ENCODE assay signal across 28 cellular contexts in genomic region chr19:58455306-58455705, GRCh38.
"Had no signal": no experiment of that assay in that cellular context is flagged by ENCODE, and none has a peak within 500 bp of the region (broad histone marks: within the 10 kb centered on the region; RNA-seq: fewer than 3 reads in every experiment).

No MANE protein-coding gene starts in this region.

- H3K36me3 ChIP-seq: thoracic aorta, transverse colon, uterus had no signal

- H3K9me3 ChIP-seq: stomach, suprapubic skin, testis, thoracic aorta, thyroid gland, tibial artery, tibial nerve, transverse colon, upper lobe of left lung, upper lobe of right lung, uterus, vagina had no signal

- H3K27ac ChIP-seq: stomach, suprapubic skin, testis, thoracic aorta, thyroid gland, tibial artery, tibial nerve, transverse colon, upper lobe of left lung, upper lobe of right lung, uterus, vagina had no signal

- H3K4me3 ChIP-seq: stomach, suprapubic skin, testis, thoracic aorta, thyroid gland, tibial artery, tibial nerve, transverse colon, upper lobe of left lung, upper lobe of right lung, uterus, vagina had no signal

- H3K27ac Mint-ChIP-seq: stimulated activated effector memory CD8-positive, alpha-beta T cell treated with anti-CD3 and anti-CD28 coated beads, Interleukin-12 subunit alpha, Interleukin-12 subunit beta, amount 100 ng/mL, for 72 hours; stimulated activated memory B cell treated with anti-CD40 and anti-IgM and Interleukin-4, amounts not matched to agents 10 μg/mL and 1 μg/mL and 100 μg/mL, for 72 hours; stimulated activated naive B cell treated with anti-CD40 and anti-IgM and Interleukin-4, amounts not matched to agents 10 μg/mL and 1 μg/mL and 100 μg/mL, for 72 hours; stimulated activated naive CD8-positive, alpha-beta T cell treated with anti-CD3 and anti-CD28 coated beads, Interleukin-15, amount 100 ng/mL, for 72 hours; stimulated activated naive CD8-positive, alpha-beta T cell treated with anti-CD3 and anti-CD28 coated beads, Interleukin-15, Interleukin-2, amounts not matched to agents 100 ng/mL and 50 ng/mL, for 24 hours; type B pancreatic cell had no signal

- H3K9me3 Mint-ChIP-seq: stimulated activated effector memory CD8-positive, alpha-beta T cell treated with anti-CD3 and anti-CD28 coated beads, Interleukin-12 subunit alpha, Interleukin-12 subunit beta, amount 100 ng/mL, for 72 hours; stimulated activated memory B cell treated with anti-CD40 and anti-IgM and Interleukin-4, amounts not matched to agents 10 μg/mL and 1 μg/mL and 100 μg/mL, for 72 hours; stimulated activated naive B cell treated with anti-CD40 and anti-IgM and Interleukin-4, amounts not matched to agents 10 μg/mL and 1 μg/mL and 100 μg/mL, for 72 hours; stimulated activated naive CD8-positive, alpha-beta T cell treated with anti-CD3 and anti-CD28 coated beads, Interleukin-15, Interleukin-2, amounts not matched to agents 100 ng/mL and 50 ng/mL, for 24 hours; type B pancreatic cell had no signal

- H3K27me3 ChIP-seq: stomach, suprapubic skin, testis, thyroid gland, tibial artery, tibial nerve, transverse colon, upper lobe of left lung, upper lobe of right lung, uterus, vagina had no signal

- DNase-seq: stimulated activated CD4-positive, alpha-beta T cell treated with anti-CD3 and anti-CD28 coated beads, Interleukin-2, amount 100 ng/mL, for 48 hours; stimulated activated CD4-positive, alpha-beta T cell treated with anti-CD3 and anti-CD28 coated beads, Interleukin-4, amount 100 ng/mL, for 1 hour; stimulated activated CD4-positive, alpha-beta T cell treated with anti-CD3 and anti-CD28 coated beads, Interleukin-4, amount 100 ng/mL, for 24 hours; stimulated activated CD4-positive, alpha-beta T cell treated with anti-CD3 and anti-CD28 coated beads, Interleukin-4, amount 100 ng/mL, for 4 hours; stimulated activated CD8-positive, alpha-beta memory T cell treated with anti-CD3 and anti-CD28 coated beads, Interleukin-4, amount 100 ng/mL, for 48 hours; stimulated activated naive B cell treated with anti-CD40 and anti-IgM and Interleukin-4, amounts not matched to agents 10 μg/mL and 1 μg/mL and 100 μg/mL, for 72 hours; stimulated activated naive CD4-positive, alpha-beta T cell; stimulated activated naive CD4-positive, alpha-beta T cell treated with Interleukin-2 at 50 U/mL for 16 hours; stimulated activated naive CD8-positive, alpha-beta T cell treated with anti-CD3 and anti-CD28 coated beads, Interleukin-15, amount 100 ng/mL, for 72 hours; stimulated activated naive CD8-positive, alpha-beta T cell treated with anti-CD3 and anti-CD28 coated beads, Interleukin-15, Interleukin-2, amounts not matched to agents 100 U/mL and 50 U/mL, for 24 hours; stomach; substantia nigra; testis; thyroid gland; tibial artery; transverse colon; trophoblast cell; upper lobe of right lung; uterus had no signal

- ATAC-seq: stimulated activated effector memory CD8-positive, alpha-beta T cell treated with anti-CD3 and anti-CD28 coated beads, Interleukin-12 subunit alpha, Interleukin-12 subunit beta, amount 100 ng/mL, for 72 hours; stimulated activated memory B cell treated with anti-CD40 and anti-IgM and Interleukin-4, amounts not matched to agents 10 μg/mL and 1 μg/mL and 100 μg/mL, for 72 hours; stimulated activated naive B cell treated with anti-CD40 and anti-IgM and Interleukin-4, amounts not matched to agents 10 μg/mL and 1 μg/mL and 100 μg/mL, for 72 hours; stimulated activated naive CD8-positive, alpha-beta T cell treated with anti-CD3 and anti-CD28 coated beads, Interleukin-15, amount 100 ng/mL, for 72 hours; stimulated activated naive CD8-positive, alpha-beta T cell treated with anti-CD3 and anti-CD28 coated beads, Interleukin-15, Interleukin-2, amounts not matched to agents 100 U/mL and 50 U/mL, for 24 hours; upper lobe of right lung had no signal

- H3K4me3 Mint-ChIP-seq: stimulated activated effector memory CD8-positive, alpha-beta T cell treated with anti-CD3 and anti-CD28 coated beads, Interleukin-12 subunit alpha, Interleukin-12 subunit beta, amount 100 ng/mL, for 72 hours; stimulated activated memory B cell treated with anti-CD40 and anti-IgM and Interleukin-4, amounts not matched to agents 10 μg/mL and 1 μg/mL and 100 μg/mL, for 72 hours; stimulated activated naive B cell treated with anti-CD40 and anti-IgM and Interleukin-4, amounts not matched to agents 10 μg/mL and 1 μg/mL and 100 μg/mL, for 72 hours; stimulated activated naive CD8-positive, alpha-beta T cell treated with anti-CD3 and anti-CD28 coated beads, Interleukin-15, amount 100 ng/mL, for 72 hours; stimulated activated naive CD8-positive, alpha-beta T cell treated with anti-CD3 and anti-CD28 coated beads, Interleukin-15, Interleukin-2, amounts not matched to agents 100 ng/mL and 50 ng/mL, for 24 hours; type B pancreatic cell had no signal

- H3K27me3 Mint-ChIP-seq: stimulated activated memory B cell treated with anti-CD40 and anti-IgM and Interleukin-4, amounts not matched to agents 10 μg/mL and 1 μg/mL and 100 μg/mL, for 72 hours; stimulated activated naive B cell treated with anti-CD40 and anti-IgM and Interleukin-4, amounts not matched to agents 10 μg/mL and 1 μg/mL and 100 μg/mL, for 72 hours had no signal

- H3K4me1 ChIP-seq: testis had no signal
